ENCODE assay signal across 8 cellular contexts in the genomic region with DNA sequence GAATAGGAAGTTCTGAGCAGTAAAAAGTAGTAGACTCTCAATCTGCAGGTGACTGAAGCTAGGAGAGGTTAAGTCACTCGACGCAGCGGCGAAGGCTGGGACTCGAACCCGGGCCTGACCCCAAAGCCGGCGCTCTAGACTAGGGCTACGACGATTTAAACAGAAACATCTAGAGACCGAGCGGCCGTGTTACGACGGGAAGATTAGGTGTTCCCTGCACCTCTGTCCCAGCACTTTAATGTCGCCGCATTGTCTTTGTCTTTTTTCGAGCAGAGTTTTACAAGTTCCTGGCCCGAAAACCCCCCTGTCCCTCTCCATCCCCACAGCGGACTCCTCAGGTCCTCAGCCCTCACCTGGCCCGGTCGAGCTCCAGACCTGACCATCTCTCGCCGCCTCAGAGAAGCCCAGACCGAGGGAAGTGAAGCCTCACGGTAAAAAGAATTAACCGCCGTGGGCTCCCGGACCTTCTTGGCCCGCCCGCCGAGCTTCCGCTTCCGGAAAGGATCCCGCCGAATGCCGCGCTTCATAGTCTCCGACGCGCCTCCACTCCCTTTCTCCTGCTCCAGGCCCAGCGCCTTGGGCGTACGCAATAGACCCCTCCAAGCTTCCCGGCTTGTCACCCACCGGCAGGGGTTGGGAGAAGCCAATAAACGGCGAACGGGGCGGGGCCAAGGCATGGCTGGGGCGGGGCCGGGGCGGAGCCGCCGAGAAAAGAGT. TPM values are rescaled to one million over a fixed set of nuclear protein-coding genes. Genes with fewer than 3 reads are reported as not detected.
DNase-seq lines count a peak whose midpoint lies in the region; ATAC-seq and TF ChIP-seq lines count a peak whose summit lies in the region.

CCDC14 (minus strand) TSS at position 439 of the 717 bp plus-strand sequence; CDS start at position 383, 56 bp downstream.

- H3K9me3 ChIP-seq in OCI-LY7 (ENCODE audit: low read length): no peaks in the 10 kb centered on the region

- H3K36me3 ChIP-seq in OCI-LY7 (ENCODE audit: insufficient read depth, low read length): peaks cover 10% of the 10 kb centered on the region

- CTCF ChIA-PET in OCI-LY7 (lab: Charles Lee; ENCODE audit: unreplicated experiment): interaction anchor here (0.6 kb wide), 1 partner anchor 375 kb away, joined by 3 read pairs; no protein-coding TSS in a partner anchor

- intact Hi-C loops in OCI-LY7 (cut with micrococcal nuclease; ENCODE audit: unreplicated experiment): no loop called here

- peak within 1 kb of the TSS; percentile 79 for H3K4me2 ChIP-seq in OCI-LY7 (ENCODE audit: low read length)

- peak within 1 kb of the TSS; percentile 87 for H3K4me3 ChIP-seq in OCI-LY7 (ENCODE audit: low read depth, low read length, poor library complexity, severe bottlenecking)

- peak within 1 kb of the TSS; percentile 78 for H3K27ac ChIP-seq in OCI-LY7 (ENCODE audit: low read depth, low read length, poor library complexity, severe bottlenecking)

- TF ChIP-seq CTCF in OCI-LY7 (conservative IDR thresholded peaks at IDR 0.05; ENCODE audit: low read length): no peak

- peaks cover 48% of the 10 kb centered on the region for H3K79me2 ChIP-seq in OCI-LY7 (ENCODE audit: insufficient read depth, low read depth, low read length)

- ATAC-seq in GM21447 (IDR thresholded peaks at IDR 0.05; ENCODE audit: unreplicated experiment): peak; percentile 80

- peak; percentile 93 for DNase-seq in D341Med (ENCODE audit: low spot score)
- peak; percentile 80 for DNase-seq in HuH-7 (ENCODE audit: low spot score)
- peak; percentile 83 for DNase-seq in OCI-LY7 (ENCODE audit: low spot score)
- DNase-seq in activated CD8-positive, alpha-beta memory T cell treated with anti-CD3 and anti-CD28 coated beads, Interleukin-2, amount 50 U/mL, for 48 hours: peak; percentile 89
- peak; percentile 63 for DNase-seq in epidermal melanocyte (ENCODE audit: insufficient read length, low spot score)
- peak; percentile 81 for DNase-seq in middle frontal gyrus (ENCODE audit: extremely low spot score, low spot score)
- DNase-seq in stimulated activated CD8-positive, alpha-beta memory T cell treated with anti-CD3 and anti-CD28 coated beads, Interleukin-2, amount 100 ng/mL, for 1 hour (ENCODE audit: low read depth in 2 of 2): peak; percentile 53

- H3K4me1 ChIP-seq in OCI-LY7 (ENCODE audit: insufficient read depth, low read length, poor library complexity, severe bottlenecking): peaks cover 34% of the 10 kb centered on the region

- POLR2A ChIA-PET in OCI-LY7 (lab: Charles Lee): interaction anchor here (0.6 to 1.9 kb wide), 4 partner anchors 21 to 277 kb away, joined by 3 to 5 read pairs (median 4); no protein-coding TSS in a partner anchor

- H2AFZ ChIP-seq in OCI-LY7 (ENCODE audit: low read length): peak within 1 kb of the TSS; percentile 79

- BruUV-seq in OCI-LY7 (replicated peaks; lab: Mats Ljungman, UMichigan): no TSS peak

- H3K9me2 ChIP-seq in OCI-LY7 (ENCODE audit: insufficient read depth, low read length): no peaks in the 10 kb centered on the region

- H4K20me1 ChIP-seq in OCI-LY7 (ENCODE audit: insufficient read depth, low read length): no peaks in the 10 kb centered on the region

RNA-seq across cellular contexts. Expression of gene CCDC14, which starts in this region (rescaled TPM):
- total RNA-seq in OCI-LY7 (2014; rRNA removed; shearing (Covaris generic)): 68.3 and 82.9 TPM in 2 replicates
- 106 and 117 TPM in 2 replicates for total RNA-seq in OCI-LY7 (2022)

Comparison
In these comparisons a context has a peak if more than half of its experiments do, and no peak if none do; other contexts are left out.
1. Peak in every context shown above with its lines: DNase-seq, ATAC-seq, H3K4me3 ChIP-seq and H3K27ac ChIP-seq.